1 cellular context compared by ENCODE assay signal in genomic region chr21:26795866-26796329, GRCh38.
TF ChIP-seq lines count a peak whose summit lies in the region.

No MANE protein-coding gene starts in this region.

TF ChIP-seq in HEK293, 187 proteins besides CTCF, POLR2A, EP300 and RAD21 (continued from another document and continues in another):
- no peak for TF ChIP-seq YY1 (tag by site-specific recombination; IDR thresholded peaks at IDR 0.05)
- no peak for TF ChIP-seq ZNF302 (tag by site-specific recombination; IDR thresholded peaks at IDR 0.05; ENCODE audit: low read depth)
- TF ChIP-seq ZNF600 (tag by site-specific recombination; IDR thresholded peaks at IDR 0.05): peak; percentile 80
- TF ChIP-seq ZNF155 (tag by site-specific recombination; IDR thresholded peaks at IDR 0.05): no peak
- no peak for TF ChIP-seq ZBTB1 (tag by site-specific recombination; IDR thresholded peaks at IDR 0.05)
- no peak for TF ChIP-seq ZBTB8A (tag by site-specific recombination; IDR thresholded peaks at IDR 0.05)
- peak; percentile 30; the same call in 1 of the 2 replicates for TF ChIP-seq ZNF10 (tag by site-specific recombination; IDR thresholded peaks at IDR 0.05)
- TF ChIP-seq PRDM10 (tag by site-specific recombination; IDR thresholded peaks at IDR 0.05): peak; percentile 68
- no peak for TF ChIP-seq ZNF555 (tag by site-specific recombination; conservative IDR thresholded peaks at IDR 0.05)
- no peak for TF ChIP-seq ZBTB49 (tag by site-specific recombination; IDR thresholded peaks at IDR 0.05; ENCODE audit: low read depth)
- TF ChIP-seq ZNF768 (tag by site-specific recombination; IDR thresholded peaks at IDR 0.05): no peak
- TF ChIP-seq ZNF514 (tag by site-specific recombination; IDR thresholded peaks at IDR 0.05): no peak
- TF ChIP-seq GLIS1 (tag by site-specific recombination; IDR thresholded peaks at IDR 0.05): peak; percentile 17; the same call in 1 of the 2 replicates
- TF ChIP-seq KLF9 (tag by site-specific recombination; IDR thresholded peaks at IDR 0.05; ENCODE audit: low read depth): no peak
- TF ChIP-seq ZNF670 (tag by site-specific recombination; IDR thresholded peaks at IDR 0.05; ENCODE audit: low read depth): no peak
- peak; percentile 34; the same call in 1 of the 2 replicates for TF ChIP-seq ATF2 (tag by site-specific recombination; IDR thresholded peaks at IDR 0.05; ENCODE audit: low read depth)
- TF ChIP-seq ZNF596 (tag by site-specific recombination; IDR thresholded peaks at IDR 0.05): no peak
- TF ChIP-seq ZNF623 (tag by site-specific recombination; IDR thresholded peaks at IDR 0.05): no peak; the same call in 1 of the 2 replicates
- peak; percentile 69; the same call in 1 of the 2 replicates for TF ChIP-seq INSM2 (tag by site-specific recombination; IDR thresholded peaks at IDR 0.05)
- TF ChIP-seq ZNF398 (tag by site-specific recombination; IDR thresholded peaks at IDR 0.05): peak; percentile 99
- 0 out of 2 replicates have a peak, but pooled peaks have one; percentile 29 for TF ChIP-seq ZFP69B (tag by site-specific recombination; IDR thresholded peaks at IDR 0.05)
- no peak for TF ChIP-seq ZNF221 (tag by site-specific recombination; IDR thresholded peaks at IDR 0.05; ENCODE audit: borderline replicate concordance)
- no peak for TF ChIP-seq ZNF114 (tag by site-specific recombination; IDR thresholded peaks at IDR 0.05)
- TF ChIP-seq ZSCAN30 (tag by site-specific recombination; IDR thresholded peaks at IDR 0.05): 0 out of 2 replicates have a peak, but pooled peaks have one; percentile 4
- TF ChIP-seq ZNF791 (tag by site-specific recombination; IDR thresholded peaks at IDR 0.05): no peak
- TF ChIP-seq BCL6B (tag by site-specific recombination; IDR thresholded peaks at IDR 0.05): peak; percentile 100
- no peak for TF ChIP-seq TCF7L2 (IDR thresholded peaks at IDR 0.05; ENCODE audit: borderline replicate concordance, low read depth, low read length)
- no peak for TF ChIP-seq GLI4 (tag by site-specific recombination; IDR thresholded peaks at IDR 0.05)
- TF ChIP-seq ZNF701 (tag by site-specific recombination; IDR thresholded peaks at IDR 0.05): no peak
- no peak for TF ChIP-seq ZNF704 (tag by site-specific recombination; IDR thresholded peaks at IDR 0.05)
- no peak for TF ChIP-seq ZNF157 (tag by site-specific recombination; IDR thresholded peaks at IDR 0.05)
- TF ChIP-seq ZFP37 (tag by site-specific recombination; IDR thresholded peaks at IDR 0.05): no peak
- no peak for TF ChIP-seq AEBP2 (tag by site-specific recombination; IDR thresholded peaks at IDR 0.05; ENCODE audit: borderline replicate concordance)
- TF ChIP-seq ZNF174 (tag by site-specific recombination; IDR thresholded peaks at IDR 0.05): no peak
- peak; percentile 69; the same call in 1 of the 2 replicates for TF ChIP-seq KLF8 (tag by site-specific recombination; IDR thresholded peaks at IDR 0.05)
- TF ChIP-seq ZNF292 (tag by site-specific recombination; IDR thresholded peaks at IDR 0.05; ENCODE audit: borderline replicate concordance, low read depth): no peak
- no peak for TF ChIP-seq ZNF169 (tag by site-specific recombination; IDR thresholded peaks at IDR 0.05)
- TF ChIP-seq ZBTB10 (tag by site-specific recombination; IDR thresholded peaks at IDR 0.05): no peak; the same call in 1 of the 2 replicates
- peak; percentile 83 for TF ChIP-seq BCL11B (tag by site-specific recombination; IDR thresholded peaks at IDR 0.05; ENCODE audit: low read depth)
- TF ChIP-seq ZNF660 (tag by site-specific recombination; IDR thresholded peaks at IDR 0.05): peak; percentile 86
- no peak for TF ChIP-seq ZNF248 (tag by site-specific recombination; IDR thresholded peaks at IDR 0.05)
- peak; percentile 98 for TF ChIP-seq ZBTB21 (tag by site-specific recombination; IDR thresholded peaks at IDR 0.05)
- TF ChIP-seq ZNF664 (tag by site-specific recombination; IDR thresholded peaks at IDR 0.05): peak; percentile 93
- no peak for TF ChIP-seq ZBTB20 (tag by site-specific recombination; IDR thresholded peaks at IDR 0.05)
- no peak for TF ChIP-seq ZNF580 (tag by site-specific recombination; IDR thresholded peaks at IDR 0.05)
- no peak for TF ChIP-seq ZNF621 (tag by site-specific recombination; IDR thresholded peaks at IDR 0.05)
- TF ChIP-seq ZNF677 (tag by site-specific recombination; IDR thresholded peaks at IDR 0.05): no peak
- no peak for TF ChIP-seq ZNF707 (tag by site-specific recombination; IDR thresholded peaks at IDR 0.05)
- no peak for TF ChIP-seq ZNF211 (tag by site-specific recombination; IDR thresholded peaks at IDR 0.05; ENCODE audit: low read depth)
- TF ChIP-seq ZSCAN16 (tag by site-specific recombination; IDR thresholded peaks at IDR 0.05): no peak
